ENCODE assay signal across 20 cellular contexts in the genomic region with DNA sequence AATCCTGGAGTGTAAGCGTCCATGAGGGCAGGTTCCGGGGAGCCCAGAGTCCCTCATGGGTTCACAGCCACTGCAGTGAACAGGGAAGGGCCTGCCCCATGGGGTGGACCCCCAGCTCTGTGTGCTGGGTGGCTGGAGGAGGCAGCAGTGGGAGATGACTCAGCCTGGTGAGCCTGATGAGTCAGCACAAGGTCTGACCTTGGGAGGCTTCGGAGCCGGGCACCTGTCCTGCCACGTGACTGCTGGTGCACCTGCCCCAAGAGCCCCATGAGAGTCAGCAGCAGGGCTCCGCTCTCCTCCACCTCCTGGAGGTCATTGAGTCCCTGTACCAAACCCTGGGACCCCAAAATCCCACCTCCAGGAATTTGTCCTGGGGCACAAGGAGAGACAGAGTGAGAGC.
DNase-seq lines count a peak whose midpoint lies in the region; TF ChIP-seq lines count a peak whose summit lies in the region.
"Had no signal": no experiment of that assay in that cellular context is flagged by ENCODE, and none has a peak within 500 bp of the region (broad histone marks: within the 10 kb centered on the region; RNA-seq: fewer than 3 reads in every experiment).

No MANE protein-coding gene starts in this region.

- H3K27me3 ChIP-seq in mesendoderm (ENCODE audit: insufficient read depth, low read length, poor library complexity), result no peaks in the 10 kb centered on the region
- H3K27me3 ChIP-seq: BE2C, Peyer's patch had no signal

- no peak overlapping the region for H2AK5ac ChIP-seq in mesendoderm (ENCODE audit: low read length)

- H3K18ac ChIP-seq in mesendoderm (ENCODE audit: low read length), result no peak overlapping the region

- no peak overlapping the region for H2BK5ac ChIP-seq in mesendoderm (ENCODE audit: low read length)

- no peak overlapping the region for H3K56ac ChIP-seq in mesendoderm (ENCODE audit: low read length)

- H2BK120ac ChIP-seq in mesendoderm (ENCODE audit: low read depth, low read length), result no peak overlapping the region

- H3K79me2 ChIP-seq in mesendoderm (ENCODE audit: control insufficient read depth, insufficient read depth, low read length), result peaks cover 5% of the 10 kb centered on the region

- H3K36me3 ChIP-seq in HEK293 (ENCODE audit: control insufficient read depth in 2 of 2, insufficient read depth in 1 of 2, low read length in 2 of 2) (no peaks in the 10 kb centered on the region), mesendoderm (ENCODE audit: control insufficient read depth, insufficient read depth, low read length) (no peaks in the 10 kb centered on the region)
- H3K36me3 ChIP-seq: BE2C, Peyer's patch had no signal

- no CpG with 5 or more reads among the region's 6 CpGs for WGBS in mesendoderm (ENCODE audit: extremely low coverage, insufficient coverage, low lambda C conversion rate)

- H3K79me1 ChIP-seq in mesendoderm (ENCODE audit: low read length), result peaks cover 11% of the 10 kb centered on the region

- peaks cover 3% of the 10 kb centered on the region for H3K36me3 Mint-ChIP-seq in type B pancreatic cell

- H3K4me1 Mint-ChIP-seq in type B pancreatic cell (ENCODE audit: unreplicated experiment), result no peaks in the 10 kb centered on the region

- POLR2A ChIA-PET in HEK293 (lab: Yijun Ruan, JAX), result interaction anchor here (1.0 kb wide), 1 partner anchor 14 kb away, joined by 3 read pairs; no protein-coding TSS in a partner anchor

- no peak overlapping the region for H3K9ac ChIP-seq in mesendoderm (ENCODE audit: low read length)

- no peak overlapping the region for H3K4ac ChIP-seq in mesendoderm (ENCODE audit: low read depth, low read length)

- peak; percentile 14 for DNase-seq in DMS53 (lab: John Stamatoyannopoulos, UW)
- DNase-seq in DMS53 treated with DMSO at 0.1 percent for 48 hours (lab: John Stamatoyannopoulos, UW; ENCODE audit: unreplicated experiment), result no peak
- DNase-seq in SHP77 (lab: John Stamatoyannopoulos, UW), result peak; percentile 30 to 61
- peak; percentile 30 for DNase-seq in mesendoderm
- no peak for DNase-seq in activated CD4-positive, CD25-positive, alpha-beta regulatory T cell (lab: John Stamatoyannopoulos, UW)
- no peak for DNase-seq in GM13976 (ENCODE audit: low spot score)
- DNase-seq in type B pancreatic cell (ENCODE audit: extremely low spot score, unreplicated experiment), result no peak
- DNase-seq: activated CD4-positive, alpha-beta T cell treated with anti-CD3 and anti-CD28 coated beads, Interleukin-2, amount 50 U/mL, for 48 hours; activated naive CD4-positive, alpha-beta T cell treated with anti-CD3 and anti-CD28 coated beads for 36 hours; BE2C; Caco-2; KG1; left cardiac atrium; naive B cell; Peyer's patch had no signal

- no peak overlapping the region for H3K4me2 ChIP-seq in mesendoderm (ENCODE audit: low read length)

- in situ Hi-C loops in GM13976 (cut with MboI; ENCODE audit: low sequenced_read_pairs, unreplicated experiment), result no loop called here

- H3K9me3 ChIP-seq in HEK293 (ENCODE audit: control insufficient read depth, insufficient read depth, low read depth, low read length), result no peaks in the 10 kb centered on the region
- H3K9me3 ChIP-seq: BE2C, Caco-2, Peyer's patch had no signal

- H3K27ac ChIP-seq in HEK293 (ENCODE audit: extremely low read depth, low read depth, low read length) (no peak overlapping the region), mesendoderm (ENCODE audit: low read depth, low read length) (no peak overlapping the region)
- H3K27ac ChIP-seq: 22Rv1, Peyer's patch, SK-N-MC had no signal

- H3K4me3 ChIP-seq in HEK293 (ENCODE audit: low read depth, low read length), result no peak overlapping the region
- no peak overlapping the region for H3K4me3 ChIP-seq in mesendoderm (ENCODE audit: low read length)
- H3K4me3 ChIP-seq: Peyer's patch, SK-N-MC had no signal

- H3K4me1 ChIP-seq in HEK293 (ENCODE audit: control insufficient read depth, insufficient read depth, low read length) (no peaks in the 10 kb centered on the region), mesendoderm (ENCODE audit: control insufficient read depth, low read depth, low read length) (no peaks in the 10 kb centered on the region)
- H3K4me1 ChIP-seq: BE2C, Caco-2, Peyer's patch had no signal

- H3K27me3 Mint-ChIP-seq in type B pancreatic cell, result no peaks in the 10 kb centered on the region
- H3K27me3 Mint-ChIP-seq: memory B cell, naive B cell had no signal

- no peak overlapping the region for H3K4me3 Mint-ChIP-seq in type B pancreatic cell
- H3K4me3 Mint-ChIP-seq: activated naive CD4-positive, alpha-beta T cell treated with anti-CD3 and anti-CD28 coated beads for 36 hours; memory B cell; T-helper 2 cell treated with Interferon-gamma antibody and Interleukin-4, amounts not matched to agents 5 μg/mL and 100 μg/mL, for 36 hours had no signal

- H4K8ac ChIP-seq in mesendoderm (ENCODE audit: low read depth, low read length), result no peak overlapping the region

- no peak overlapping the region for H3K23ac ChIP-seq in mesendoderm (ENCODE audit: low read length)

- H3K9me3 Mint-ChIP-seq in type B pancreatic cell, result peaks cover 13% of the 10 kb centered on the region

- CTCF ChIA-PET in HEK293 (lab: Yijun Ruan, JAX), result no interaction called here

- H3K27ac Mint-ChIP-seq in type B pancreatic cell, result no peak overlapping the region
- H3K27ac Mint-ChIP-seq: activated naive CD4-positive, alpha-beta T cell treated with anti-CD3 and anti-CD28 coated beads for 36 hours; memory B cell; T-helper 2 cell treated with Interferon-gamma antibody and Interleukin-4, amounts not matched to agents 5 μg/mL and 100 μg/mL, for 36 hours had no signal

- H2BK15ac ChIP-seq in mesendoderm (replicated peaks; ENCODE audit: low read depth), result no peak overlapping the region

- TF ChIP-seq CTCF in HEK293 (tag by site-specific recombination; IDR thresholded peaks at IDR 0.05) (no peak), GM13976 (IDR thresholded peaks at IDR 0.05; ENCODE audit: borderline replicate concordance, control extremely low read depth, extremely low read depth, insufficient read depth, missing control alignments) (no peak), type B pancreatic cell (conservative IDR thresholded peaks at IDR 0.05) (no peak)

- H4K5ac ChIP-seq in mesendoderm (ENCODE audit: low read length), result no peak overlapping the region

TF ChIP-seq in HEK293, 187 proteins besides CTCF, POLR2A, EP300 and RAD21:
- peak; percentile 57 for TF ChIP-seq ZIC2 (tag by site-specific recombination; IDR thresholded peaks at IDR 0.05)
- TF ChIP-seq GLIS1 (tag by site-specific recombination; IDR thresholded peaks at IDR 0.05), result peak; percentile 95
- TF ChIP-seq ZNF10 (tag by site-specific recombination; IDR thresholded peaks at IDR 0.05), result no peak
- TF ChIP-seq, protein P1, sequence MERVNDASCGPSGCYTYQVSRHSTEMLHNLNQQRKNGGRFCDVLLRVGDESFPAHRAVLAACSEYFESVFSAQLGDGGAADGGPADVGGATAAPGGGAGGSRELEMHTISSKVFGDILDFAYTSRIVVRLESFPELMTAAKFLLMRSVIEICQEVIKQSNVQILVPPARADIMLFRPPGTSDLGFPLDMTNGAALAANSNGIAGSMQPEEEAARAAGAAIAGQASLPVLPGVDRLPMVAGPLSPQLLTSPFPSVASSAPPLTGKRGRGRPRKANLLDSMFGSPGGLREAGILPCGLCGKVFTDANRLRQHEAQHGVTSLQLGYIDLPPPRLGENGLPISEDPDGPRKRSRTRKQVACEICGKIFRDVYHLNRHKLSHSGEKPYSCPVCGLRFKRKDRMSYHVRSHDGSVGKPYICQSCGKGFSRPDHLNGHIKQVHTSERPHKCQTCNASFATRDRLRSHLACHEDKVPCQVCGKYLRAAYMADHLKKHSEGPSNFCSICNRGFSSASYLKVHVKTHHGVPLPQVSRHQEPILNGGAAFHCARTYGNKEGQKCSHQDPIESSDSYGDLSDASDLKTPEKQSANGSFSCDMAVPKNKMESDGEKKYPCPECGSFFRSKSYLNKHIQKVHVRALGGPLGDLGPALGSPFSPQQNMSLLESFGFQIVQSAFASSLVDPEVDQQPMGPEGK (tag by site-specific recombination; IDR thresholded peaks at IDR 0.05), result 0 out of 2 replicates have a peak, but pooled peaks have one; percentile 16

Comparison
In these comparisons a context has a peak if more than half of its experiments do, and no peak if none do; other contexts are left out.
1. DNase-seq: peak in DMS53 (single experiment), SHP77 (2 of 2) and mesendoderm (single experiment); none in DMS53 treated with DMSO at 0.1 percent for 48 hours (single experiment), activated CD4-positive, CD25-positive, alpha-beta regulatory T cell (0 of 4), GM13976 (single experiment) and type B pancreatic cell (single experiment).